ENCODE assay signal across 25 cellular contexts in genomic region chr3:50406487-50406886, GRCh38.
"Had no signal": no experiment of that assay in that cellular context is flagged by ENCODE, and none has a peak within 500 bp of the region (broad histone marks: within the 10 kb centered on the region; RNA-seq: fewer than 3 reads in every experiment).

No MANE protein-coding gene starts in this region.

- H3K27me3 Mint-ChIP-seq: effector memory CD8-positive, alpha-beta T cell had no signal

- H3K4me3 Mint-ChIP-seq: dendritic cell treated with granulocyte-macrophage colony-stimulating factor and Interleukin-4, amounts not matched to agents 40 ng/mL and 50 ng/mL, for 4 days; effector memory CD8-positive, alpha-beta T cell; endodermal cell; mesothelial cell of epicardium; naive B cell had no signal

- H3K4me1 ChIP-seq: colonic mucosa, esophagus muscularis mucosa, gastrocnemius medialis, heart right ventricle, left lung, lower lobe of right lung had no signal

- H3K27ac Mint-ChIP-seq: dendritic cell treated with granulocyte-macrophage colony-stimulating factor and Interleukin-4, amounts not matched to agents 40 ng/mL and 50 ng/mL, for 4 days; effector memory CD8-positive, alpha-beta T cell; endodermal cell; mesothelial cell of epicardium had no signal

- H3K36me3 ChIP-seq: colonic mucosa, esophagus muscularis mucosa, gastrocnemius medialis, heart right ventricle, left lung, lower lobe of right lung had no signal

- H3K27ac ChIP-seq: colonic mucosa, esophagus muscularis mucosa, gastrocnemius medialis, heart right ventricle, left lung, lower lobe of right lung had no signal

- H3K36me3 Mint-ChIP-seq: mesothelial cell of epicardium, naive B cell had no signal

- H3K4me1 Mint-ChIP-seq: endodermal cell, mesothelial cell of epicardium, naive B cell had no signal

- H3K4me3 ChIP-seq: colonic mucosa, esophagus muscularis mucosa, gastrocnemius medialis, heart right ventricle, left lung, lower lobe of right lung, mucosa of descending colon had no signal

- ATAC-seq: effector memory CD8-positive, alpha-beta T cell; gastrocnemius medialis; heart right ventricle; left cardiac atrium; left lung; left ventricle myocardium superior; lower lobe of right lung; mucosa of descending colon had no signal

- H3K9me3 ChIP-seq: colonic mucosa, esophagus muscularis mucosa, gastrocnemius medialis, heart right ventricle, left lung, lower lobe of right lung, mucosa of descending colon had no signal

- H3K9me3 Mint-ChIP-seq: dendritic cell treated with granulocyte-macrophage colony-stimulating factor and Interleukin-4, amounts not matched to agents 40 ng/mL and 50 ng/mL, for 4 days; endodermal cell; mesothelial cell of epicardium had no signal

- H3K27me3 ChIP-seq: colonic mucosa, esophagus muscularis mucosa, gastrocnemius medialis, heart right ventricle, left lung had no signal

- DNase-seq: colonic mucosa; cortex of kidney; effector CD8-positive, alpha-beta T cell; effector memory CD8-positive, alpha-beta T cell; endodermal cell; foreskin melanocyte; gastrocnemius medialis; glutamatergic neuron; head of caudate nucleus; heart right ventricle; hippocampal formation; left cardiac atrium; left lung; left ventricle myocardium superior; lower lobe of right lung; mesenchymal stem cell; mucosa of descending colon; naive B cell had no signal

- FAIRE-seq: endometrium, endothelial cell of umbilical vein, islet of Langerhans, keratinocyte had no signal
